In genomic region chr6:47156196-47156595, GRCh38 we compare ENCODE assay signal across 22 cellular contexts.
DNase-seq lines count a peak whose midpoint lies in the region; ATAC-seq, FAIRE-seq and TF ChIP-seq lines count a peak whose summit lies in the region.
"Had no signal": no experiment of that assay in that cellular context is flagged by ENCODE, and none has a peak within 500 bp of the region (broad histone marks: within the 10 kb centered on the region; RNA-seq: fewer than 3 reads in every experiment).

No MANE protein-coding gene starts in this region.

- H3K56ac ChIP-seq in H1 (replicated peaks; ENCODE audit: insufficient read length, low read depth, low read length) (no peak overlapping the region), mesendoderm (ENCODE audit: low read length) (peak overlapping the region; percentile 40)

- DNase-seq in DMS79 (lab: John Stamatoyannopoulos, UW): peak; percentile 14
- no peak for DNase-seq in DMS79 treated with DMSO at 0.1 percent for 48 hours (lab: John Stamatoyannopoulos, UW)
- DNase-seq in H1 (ENCODE audit: low read depth in 1 of 2, low spot score in 2 of 2): peak in 1 of 2 experiments; percentile 16
- no peak for DNase-seq in mesendoderm
- no peak for DNase-seq in trophoblast cell
- DNase-seq in middle frontal gyrus (ENCODE audit: extremely low spot score, low spot score): no peak
- DNase-seq in foreskin keratinocyte: no peak
- no peak for DNase-seq in stimulated activated CD4-positive, alpha-beta T cell treated with anti-CD3 and anti-CD28 coated beads, Interleukin-4, amount 100 ng/mL, for 24 hours
- DNase-seq: Caco-2; CD4-positive, CD25-positive, alpha-beta regulatory T cell; CD8-positive, alpha-beta T cell; DMS 273 treated with DMSO at 0.1 percent for 48 hours; DND-41; GOT3; H7; HCEC 1CT had no signal

- POLR2A ChIA-PET in H1 (lab: Charles Lee; ENCODE audit: partially characterized antibody): interaction anchor here (1.0 kb wide), 1 partner anchor 12 kb away, joined by 3 read pairs; no protein-coding TSS in a partner anchor

- H3K4me2 ChIP-seq in H1 (ENCODE audit: insufficient read depth in 1 of 2, low read depth in 2 of 2, low read length in 2 of 2): no peak overlapping the region
- no peak overlapping the region for H3K4me2 ChIP-seq in mesendoderm (ENCODE audit: low read length)
- no peak overlapping the region for H3K4me2 ChIP-seq in trophoblast cell (ENCODE audit: low read length)
- H3K4me2 ChIP-seq: BLaER1 had no signal

- H2BK12ac ChIP-seq in H1 (ENCODE audit: low read depth, low read length): no peak overlapping the region
- H2BK12ac ChIP-seq in trophoblast cell (ENCODE audit: low read length): peak overlapping the region; percentile 84

- H2AK5ac ChIP-seq in H1 (ENCODE audit: low read depth, low read length) (no peak overlapping the region), mesendoderm (ENCODE audit: low read length) (peak overlapping the region; percentile 3), trophoblast cell (ENCODE audit: low read length) (peak overlapping the region; percentile 53)

- H4K8ac ChIP-seq in H1 (ENCODE audit: extremely low read depth, insufficient read depth, low read length): no peak overlapping the region
- H4K8ac ChIP-seq in mesendoderm (ENCODE audit: low read depth, low read length): no peak overlapping the region
- H4K8ac ChIP-seq in trophoblast cell (ENCODE audit: low read depth, low read length): no peak overlapping the region

- H3K9me3 ChIP-seq in H1 (ENCODE audit: insufficient read depth in 2 of 2, low read depth in 1 of 2, low read length in 1 of 2): no peaks in the 10 kb centered on the region
- no peaks in the 10 kb centered on the region for H3K9me3 ChIP-seq in trophoblast cell (ENCODE audit: insufficient read depth, low read depth, low read length)
- H3K9me3 ChIP-seq: BLaER1, Caco-2 had no signal

- H4K91ac ChIP-seq in H1 (replicated peaks; ENCODE audit: insufficient read length, low read length): no peak overlapping the region
- no peak overlapping the region for H4K91ac ChIP-seq in trophoblast cell (ENCODE audit: low read depth, low read length)

- TF ChIP-seq POLR2A in H1 (IDR thresholded peaks at IDR 0.05; ENCODE audit: control extremely low read depth in 1 of 2, low read depth in 2 of 2, low read length in 2 of 2): no peak

- H2BK15ac ChIP-seq in H1 (ENCODE audit: low read length) (no peak overlapping the region), mesendoderm (replicated peaks; ENCODE audit: low read depth) (peak overlapping the region; percentile 61)

- H3K9ac ChIP-seq in H1 (replicated peaks in 1 of 4; ENCODE audit: extremely low read depth in 1 of 4, low read depth in 3 of 4, low read length in 3 of 4) (no peak overlapping the region), mesendoderm (ENCODE audit: low read length) (no peak overlapping the region), trophoblast cell (ENCODE audit: low read length) (no peak overlapping the region)
- H3K9ac ChIP-seq: BLaER1 had no signal

- TF ChIP-seq RAD21 in H1 (IDR thresholded peaks at IDR 0.05 in 1 of 2, conservative IDR thresholded peaks at IDR 0.05 in 1 of 2; ENCODE audit: low read depth in 2 of 2, low read length in 2 of 2): no peak

- no peak overlapping the region for H2BK20ac ChIP-seq in H1 (ENCODE audit: low read length)

- no peak for FAIRE-seq in H1 (lab: Jason Lieb, UNC)
- FAIRE-seq: A204.1, G401.6, GM12892 had no signal

- H3K14ac ChIP-seq in H1 (ENCODE audit: insufficient read length) (no peak overlapping the region), trophoblast cell (ENCODE audit: low read length) (peak overlapping the region; percentile 54)

- no peak overlapping the region for H2BK5ac ChIP-seq in H1 (ENCODE audit: low read depth, low read length)
- H2BK5ac ChIP-seq in mesendoderm (ENCODE audit: low read length): no peak overlapping the region
- no peak overlapping the region for H2BK5ac ChIP-seq in trophoblast cell (ENCODE audit: low read depth, low read length, poor library complexity)

- H3K36me3 ChIP-seq in H1 (ENCODE audit: control insufficient read depth in 2 of 4, insufficient read depth in 4 of 4, low read length in 3 of 4) (no peaks in the 10 kb centered on the region), mesendoderm (ENCODE audit: control insufficient read depth, insufficient read depth, low read length) (no peaks in the 10 kb centered on the region), trophoblast cell (ENCODE audit: control insufficient read depth in 1 of 2, insufficient read depth in 2 of 2, low read length in 2 of 2) (no peaks in the 10 kb centered on the region)
- H3K36me3 ChIP-seq: BLaER1 had no signal

- peaks cover 0 to 8% (median 1%) of the 10 kb centered on the region in 4 experiments; a peak in 3 of 7 replicates for H3K4me1 ChIP-seq in H1 (replicated peaks in 1 of 4; ENCODE audit: control insufficient read depth in 3 of 4, insufficient read depth in 4 of 4, low read length in 3 of 4)
- peaks cover 11% of the 10 kb centered on the region for H3K4me1 ChIP-seq in mesendoderm (ENCODE audit: control insufficient read depth, low read depth, low read length)
- peaks cover 6 to 12% of the 10 kb centered on the region in 2 experiments for H3K4me1 ChIP-seq in trophoblast cell (ENCODE audit: control insufficient read depth in 1 of 2, insufficient read depth in 2 of 2, low read length in 2 of 2)
- peaks cover 7% of the 10 kb centered on the region for H3K4me1 ChIP-seq in foreskin keratinocyte

- no peak overlapping the region for H3K4ac ChIP-seq in H1 (replicated peaks; ENCODE audit: insufficient read length, low read depth, low read length)
- H3K4ac ChIP-seq in mesendoderm (ENCODE audit: low read depth, low read length): peak overlapping the region; percentile 78
- no peak overlapping the region for H3K4ac ChIP-seq in trophoblast cell (ENCODE audit: low read depth, low read length)

- no peak overlapping the region for H4K5ac ChIP-seq in H1 (ENCODE audit: insufficient read length, low read depth, low read length)
- H4K5ac ChIP-seq in mesendoderm (ENCODE audit: low read length): no peak overlapping the region

- H3K23ac ChIP-seq in H1 (ENCODE audit: insufficient read length): no peak overlapping the region
- H3K23ac ChIP-seq in mesendoderm (ENCODE audit: low read length): no peak overlapping the region
- H3K23ac ChIP-seq in trophoblast cell (ENCODE audit: low read length): no peak overlapping the region

- 96% methylated on average over 4 of the region's 4 CpGs; no CpG with 5 or more reads in 1 of the 2 experiments for WGBS in H1 (ENCODE audit: extremely low coverage in 1 of 2, insufficient coverage in 1 of 2, insufficient read length in 1 of 2, insufficient replicate concordance in 2 of 2, low coverage in 1 of 2, low lambda C conversion rate in 2 of 2, missing lambda C conversion rate in 1 of 2), 2 experiments
- WGBS in mesendoderm (ENCODE audit: extremely low coverage, insufficient coverage, low lambda C conversion rate): no CpG with 5 or more reads among the region's 4 CpGs
- no CpG with 5 or more reads among the region's 4 CpGs for WGBS in trophoblast cell (ENCODE audit: extremely low coverage, insufficient coverage, insufficient read length)

- CTCF ChIA-PET in H1 (lab: Charles Lee; ENCODE audit: partially characterized antibody): interaction anchor here (0.6 to 1.3 kb wide), 3 partner anchors 11 to 621 kb away, joined by 3 to 4 read pairs (median 3); no protein-coding TSS in a partner anchor

- H3K23me2 ChIP-seq in H1 (ENCODE audit: low read depth, low read length): no peaks in the 10 kb centered on the region; the same call in 1 of the 2 replicates

- H2BK120ac ChIP-seq in H1 (replicated peaks; ENCODE audit: low read depth, low read length) (no peak overlapping the region), mesendoderm (ENCODE audit: low read depth, low read length) (no peak overlapping the region), trophoblast cell (ENCODE audit: insufficient read depth, low read length, poor library complexity) (peak overlapping the region; percentile 52)

- H2AFZ ChIP-seq in H1 (ENCODE audit: low read length): peak overlapping the region; percentile 77; the same call in 1 of the 2 replicates
- H2AFZ ChIP-seq in trophoblast cell (ENCODE audit: insufficient read depth, low read length, poor library complexity): no peak overlapping the region

- H3K79me1 ChIP-seq in H1 (ENCODE audit: low read depth, low read length): no peaks in the 10 kb centered on the region
- no peaks in the 10 kb centered on the region for H3K79me1 ChIP-seq in mesendoderm (ENCODE audit: low read length)
- peaks cover 19% of the 10 kb centered on the region for H3K79me1 ChIP-seq in trophoblast cell (ENCODE audit: low read length)

- H3K18ac ChIP-seq in H1 (ENCODE audit: extremely low read depth, low read length) (no peak overlapping the region), mesendoderm (ENCODE audit: low read length) (peak overlapping the region; percentile 5), trophoblast cell (ENCODE audit: low read length) (no peak overlapping the region)

- no peak for TF ChIP-seq EP300 in H1 (IDR thresholded peaks at IDR 0.05; ENCODE audit: borderline replicate concordance in 1 of 2, low read depth in 2 of 2, low read length in 2 of 2)

- TF ChIP-seq CTCF in H1 (IDR thresholded peaks at IDR 0.05; ENCODE audit: control extremely low read depth in 1 of 3, insufficient read depth in 1 of 3, low read depth in 1 of 3, low read length in 3 of 3) (no peak), foreskin keratinocyte (conservative IDR thresholded peaks at IDR 0.05) (no peak)

- H3K27me3 ChIP-seq in H1 (replicated peaks in 1 of 4; ENCODE audit: control insufficient read depth in 3 of 4, extremely low read depth in 1 of 4, insufficient read depth in 3 of 4, low read length in 3 of 4) (no peaks in the 10 kb centered on the region), mesendoderm (ENCODE audit: insufficient read depth, low read length, poor library complexity) (no peaks in the 10 kb centered on the region), trophoblast cell (ENCODE audit: insufficient read depth, low read length) (no peaks in the 10 kb centered on the region), foreskin keratinocyte (no peaks in the 10 kb centered on the region)
- H3K27me3 ChIP-seq: BLaER1 had no signal

- H3K79me2 ChIP-seq in H1 (ENCODE audit: control insufficient read depth in 1 of 2, insufficient read depth in 2 of 2, low read length in 2 of 2): no peaks in the 10 kb centered on the region
- H3K79me2 ChIP-seq in mesendoderm (ENCODE audit: control insufficient read depth, insufficient read depth, low read length): no peaks in the 10 kb centered on the region
- H3K79me2 ChIP-seq in trophoblast cell (ENCODE audit: control insufficient read depth, insufficient read depth, low read length, poor library complexity): no peaks in the 10 kb centered on the region

- no peak overlapping the region for H4K12ac ChIP-seq in trophoblast cell (ENCODE audit: low read depth, low read length)

- H3K4me3 ChIP-seq in H1 (ENCODE audit: extremely low read depth in 1 of 4, insufficient read depth in 2 of 4, low read depth in 3 of 4, low read length in 4 of 4) (no peak overlapping the region), mesendoderm (ENCODE audit: low read length) (no peak overlapping the region), trophoblast cell (ENCODE audit: low read depth, low read length) (no peak overlapping the region)
- H3K4me3 ChIP-seq: BLaER1 had no signal

- H3K27ac ChIP-seq in H1 (ENCODE audit: low read depth, low read length): no peak overlapping the region
- no peak overlapping the region for H3K27ac ChIP-seq in mesendoderm (ENCODE audit: low read depth, low read length)
- H3K27ac ChIP-seq in trophoblast cell (ENCODE audit: low read depth, low read length): no peak overlapping the region
- no peak overlapping the region for H3K27ac ChIP-seq in foreskin keratinocyte
- H3K27ac ChIP-seq: 22Rv1, BLaER1, C4-2B had no signal

- no peaks in the 10 kb centered on the region for H4K20me1 ChIP-seq in H1 (replicated peaks in 1 of 2; ENCODE audit: control insufficient read depth in 1 of 2, insufficient read depth in 2 of 2, low read length in 2 of 2)
- H4K20me1 ChIP-seq: BLaER1 had no signal

- ATAC-seq in foreskin keratinocyte: no peak
- ATAC-seq: CD8-positive, alpha-beta T cell had no signal
